In the genomic region with DNA sequence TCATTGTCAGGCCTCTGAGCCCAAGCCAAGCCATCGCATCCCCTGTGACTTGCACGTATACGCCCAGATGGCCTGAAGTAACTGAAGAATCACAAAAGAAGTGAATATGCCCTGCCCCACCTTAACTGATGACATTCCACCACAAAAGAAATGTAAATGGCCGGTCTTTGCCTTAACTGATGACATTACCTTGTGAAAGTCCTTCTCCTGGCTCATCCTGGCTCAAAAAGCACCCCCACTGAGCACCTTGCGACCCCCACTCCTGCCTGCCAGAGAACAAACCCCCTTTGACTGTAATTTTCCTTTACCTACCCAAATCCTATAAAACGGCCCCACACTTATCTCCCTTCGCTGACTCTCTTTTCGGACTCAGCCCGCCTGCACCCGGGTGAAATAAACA, we compare ENCODE assay signal across 9 cellular contexts. TPM values are rescaled to one million over a fixed set of nuclear protein-coding genes. Genes with fewer than 3 reads are reported as not detected.
DNase-seq lines count a peak whose midpoint lies in the region; ATAC-seq and TF ChIP-seq lines count a peak whose summit lies in the region.
"Not testable (repeated sequence)": the region's sequence is repeated elsewhere in the genome, so short reads cannot be mapped to it uniquely, and the experiment has no call there.
"Had no signal": no experiment of that assay in that cellular context is flagged by ENCODE, and none has a peak within 500 bp of the region (broad histone marks: within the 10 kb centered on the region; RNA-seq: fewer than 3 reads in every experiment).

No MANE protein-coding gene starts in this region.

- H3K9me3 Mint-ChIP-seq in WTC11; glutamatergic neuron (ENCODE audit: unreplicated experiment); nephron progenitor cell; type B pancreatic cell: not testable (repeated sequence)

- H3K4me3 Mint-ChIP-seq in WTC11 (peak overlapping the region; percentile 59), glutamatergic neuron (ENCODE audit: unreplicated experiment) (peak overlapping the region; percentile 89), nephron progenitor cell (peak overlapping the region; percentile 88), type B pancreatic cell (peak overlapping the region; percentile 33)

- TF ChIP-seq CTCF in WTC11 (IDR thresholded peaks at IDR 0.05); glutamatergic neuron (IDR thresholded peaks at IDR 0.05; ENCODE audit: partially characterized antibody, unreplicated experiment); nephron progenitor cell (IDR thresholded peaks at IDR 0.05); type B pancreatic cell (conservative IDR thresholded peaks at IDR 0.05): not testable (repeated sequence)

- ATAC-seq in WTC11 = not testable (repeated sequence)

- POLR2A ChIA-PET in WTC11 (lab: Charles Lee) = not testable (repeated sequence)

- H3K4me1 Mint-ChIP-seq in WTC11 (peaks cover 74% of the 10 kb centered on the region), glutamatergic neuron (ENCODE audit: low read depth, unreplicated experiment) (peaks cover 17% of the 10 kb centered on the region), nephron progenitor cell (peaks cover 21% of the 10 kb centered on the region), type B pancreatic cell (ENCODE audit: unreplicated experiment) (peaks cover 21% of the 10 kb centered on the region)

- DNase-seq in ELF-1 (ENCODE audit: low read depth, low spot score) (peak; percentile 29), WTC11 (ENCODE audit: low spot score) (peak; percentile 14)
- DNase-seq in glutamatergic neuron; nephron progenitor cell; type B pancreatic cell (ENCODE audit: extremely low spot score, unreplicated experiment): not testable (repeated sequence)

- H3K9me3 ChIP-seq in HUES48 (ENCODE audit: control insufficient read depth, insufficient read depth, low read length); iPS-20b (ENCODE audit: insufficient read depth, low read depth, low read length): not testable (repeated sequence)

- H3K9ac ChIP-seq in HUES48 (ENCODE audit: low read depth, low read length) = peak overlapping the region; percentile 79
- peak overlapping the region; percentile 93; the same call in 1 of the 2 replicates for H3K9ac ChIP-seq in iPS-20b (ENCODE audit: low read depth, low read length)

- H3K36me3 Mint-ChIP-seq in WTC11; glutamatergic neuron (ENCODE audit: unreplicated experiment); nephron progenitor cell (ENCODE audit: low read depth); type B pancreatic cell: not testable (repeated sequence)

- H3K27me3 Mint-ChIP-seq in WTC11 (ENCODE audit: low read depth); glutamatergic neuron (ENCODE audit: unreplicated experiment); nephron progenitor cell (ENCODE audit: low read depth, poor library complexity); type B pancreatic cell: not testable (repeated sequence)

- peaks cover 60% of the 10 kb centered on the region for H3K4me1 ChIP-seq in HUES48 (ENCODE audit: control insufficient read depth, insufficient read depth, low read length)
- H3K4me1 ChIP-seq in iPS-20b (ENCODE audit: insufficient read depth, low read length) = peaks cover 35% of the 10 kb centered on the region

- H3K27ac ChIP-seq in HUES48 (ENCODE audit: low read depth, low read length) (peak overlapping the region; percentile 99), iPS-20b (ENCODE audit: low read length) (peak overlapping the region; percentile 92)

- CTCF ChIA-PET in WTC11 (lab: Charles Lee) = not testable (repeated sequence)

- H3K27ac Mint-ChIP-seq in WTC11 (peak overlapping the region; percentile 99), glutamatergic neuron (ENCODE audit: unreplicated experiment) (peak overlapping the region; percentile 57), type B pancreatic cell (peak overlapping the region; percentile 86)
- not testable (repeated sequence) for H3K27ac Mint-ChIP-seq in nephron progenitor cell

- H3K27me3 ChIP-seq in HUES48 (ENCODE audit: control insufficient read depth, insufficient read depth, low read length); iPS-20b (ENCODE audit: insufficient read depth, low read length): not testable (repeated sequence)

- not testable (repeated sequence) for H3K36me3 ChIP-seq in HUES48 (ENCODE audit: control insufficient read depth, insufficient read depth, low read length); iPS-20b (ENCODE audit: insufficient read depth, low read depth, low read length)

- H3K4me3 ChIP-seq in HUES48 (ENCODE audit: low read depth, low read length) = peak overlapping the region; percentile 52; the same call in 1 of the 2 replicates
- H3K4me3 ChIP-seq in iPS-20b (ENCODE audit: low read length) = peak overlapping the region; percentile 43; the same call in 1 of the 2 replicates

TF ChIP-seq in WTC11, 78 proteins besides CTCF, POLR2A, EP300 and RAD21:
- TF ChIP-seq, protein P1, sequence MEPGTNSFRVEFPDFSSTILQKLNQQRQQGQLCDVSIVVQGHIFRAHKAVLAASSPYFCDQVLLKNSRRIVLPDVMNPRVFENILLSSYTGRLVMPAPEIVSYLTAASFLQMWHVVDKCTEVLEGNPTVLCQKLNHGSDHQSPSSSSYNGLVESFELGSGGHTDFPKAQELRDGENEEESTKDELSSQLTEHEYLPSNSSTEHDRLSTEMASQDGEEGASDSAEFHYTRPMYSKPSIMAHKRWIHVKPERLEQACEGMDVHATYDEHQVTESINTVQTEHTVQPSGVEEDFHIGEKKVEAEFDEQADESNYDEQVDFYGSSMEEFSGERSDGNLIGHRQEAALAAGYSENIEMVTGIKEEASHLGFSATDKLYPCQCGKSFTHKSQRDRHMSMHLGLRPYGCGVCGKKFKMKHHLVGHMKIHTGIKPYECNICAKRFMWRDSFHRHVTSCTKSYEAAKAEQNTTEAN (CRISPR knock-in tag; IDR thresholded peaks at IDR 0.05) = 0 out of 2 replicates have a peak, but pooled peaks have one; percentile 30
- TF ChIP-seq SP1 (CRISPR knock-in tag; conservative IDR thresholded peaks at IDR 0.05) (0 out of 2 replicates have a peak, but pooled peaks have one; percentile 23), TEAD1 (CRISPR knock-in tag; IDR thresholded peaks at IDR 0.05) (peak; percentile 90; the same call in 1 of the 2 replicates), ZNF532 (CRISPR knock-in tag; IDR thresholded peaks at IDR 0.05; ENCODE audit: borderline replicate concordance) (peak; percentile 52; the same call in 1 of the 2 replicates)
TF ChIP-seq in WTC11: peak in this region for 4; not testable (repeated sequence) for 74.

RNA-seq across cellular contexts. Expression of gene CP, which starts 24.8 kb away (rescaled TPM):
- total RNA-seq in WTC11 (2021) (1.1 to 1.9 TPM (median 1.5 TPM) in 3 replicates), glutamatergic neuron (ENCODE audit: unreplicated experiment) (not detected), type B pancreatic cell (ENCODE audit: low replicate concordance) (4.0 and 7.4 TPM in 2 replicates)
- total RNA-seq: CD4-positive, alpha-beta T cell; IMR-90 had no signal

Comparison
In these comparisons a context has a peak if more than half of its experiments do, and no peak if none do; other contexts are left out.
1. H3K4me3 Mint-ChIP-seq: peak in every context shown above with its lines; median percentile 89 in glutamatergic neuron; 88 in nephron progenitor cell; 59 in WTC11; 33 in type B pancreatic cell.